8 cellular contexts compared by ENCODE assay signal in genomic region chr3:194315088-194315964, GRCh38. TPM values are rescaled to one million over a fixed set of nuclear protein-coding genes. Genes with fewer than 3 reads are reported as not detected.
DNase-seq lines count a peak whose midpoint lies in the region; ATAC-seq, FAIRE-seq and TF ChIP-seq lines count a peak whose summit lies in the region.

No MANE protein-coding gene starts in this region.

- BruUV-seq in HepG2 (replicated peaks; lab: Mats Ljungman, UMichigan), result no TSS peak

- H3K9me3 ChIP-seq in HepG2 (ENCODE audit: low read length), result peaks cover 10% of the 10 kb centered on the region; the same call in 1 of the 2 replicates

- CTCF ChIA-PET in HepG2 (lab: Yijun Ruan, JAX; ENCODE audit: low intra/inter-chr PET ratio, low total read pairs), result interaction anchor here (0.9 to 2.0 kb wide), 3 partner anchors 527 to 650 kb away, joined by 6 to 17 read pairs (median 16); no protein-coding TSS in a partner anchor

- peak overlapping the region; percentile 35 for H2AFZ ChIP-seq in HepG2 (ENCODE audit: low read length)

- H3K79me2 ChIP-seq in HepG2 (ENCODE audit: insufficient read depth, low read length), result no peaks in the 10 kb centered on the region

- peak; percentile 90 for ATAC-seq in GM19035 (IDR thresholded peaks at IDR 0.05; ENCODE audit: unreplicated experiment)
- peak; percentile 75 for ATAC-seq in HG03342 (IDR thresholded peaks at IDR 0.05; ENCODE audit: unreplicated experiment)
- peak; percentile 85 for ATAC-seq in HepG2

- 2% methylated on average over 15 of the region's 54 CpGs for WGBS in HepG2 (ENCODE audit: low lambda C conversion rate)

- peaks cover 2 to 23% of the 10 kb centered on the region in 2 experiments; a peak in 4 of 5 replicates for H3K27me3 ChIP-seq in HepG2 (ENCODE audit: control insufficient read depth in 1 of 2, insufficient read depth in 2 of 2, low read length in 2 of 2)

- intact Hi-C loops in HepG2 (cut with micrococcal nuclease; ENCODE audit: unreplicated experiment), result loop anchor here (1.0 to 10.0 kb wide), 4 partner anchors 179 to 650 kb away; partner anchors contain the start of gene HES1

- H3K27ac ChIP-seq in HepG2 (ENCODE audit: extremely low read length, insufficient read depth, low read length), result no peak overlapping the region

- DNase-seq in Ammon's horn (ENCODE audit: low spot score) (peak; percentile 88), NCI-H345 (lab: John Stamatoyannopoulos, UW) (peak; percentile 88), cortex of kidney (lab: John Stamatoyannopoulos, UW) (peak; percentile 54), HepG2 (ENCODE audit: low spot score) (peak; percentile 50)
- DNase-seq in activated CD4-positive, alpha-beta T cell treated with anti-CD3 and anti-CD28 coated beads for 48 hours, result peak; percentile 88
- peak; percentile 70 for DNase-seq in stimulated activated CD4-positive, alpha-beta T cell treated with anti-CD3 and anti-CD28 coated beads, Interleukin-2, amount 100 ng/mL, for 4 hours (ENCODE audit: low read depth)

- H4K20me1 ChIP-seq in HepG2 (ENCODE audit: insufficient read depth, low read length), result no peaks in the 10 kb centered on the region

- H3K36me3 ChIP-seq in HepG2 (replicated peaks in 1 of 2; ENCODE audit: control insufficient read depth in 1 of 2, insufficient read depth in 2 of 2, low read length in 2 of 2), result no peaks in the 10 kb centered on the region

- TF ChIP-seq EP300 in HepG2 (IDR thresholded peaks at IDR 0.05; ENCODE audit: low read depth in 2 of 2, low read length in 2 of 2) (no peak), HepG2 (CRISPR knock-in tag; IDR thresholded peaks at IDR 0.05; ENCODE audit: borderline replicate concordance) (no peak)

- in situ Hi-C loops in HepG2 (cut with HindIII; ENCODE audit: extremely low pct_ligation_motif_present, low pct_unique_long_range_greater_than_20kb), result loop anchor here (5.0 to 25.0 kb wide), 4 partner anchors 151 to 653 kb away; partner anchors contain the start of gene HES1

- H3K9ac ChIP-seq in HepG2 (ENCODE audit: insufficient read depth, low read depth, low read length), result peak overlapping the region; percentile 35; the same call in 1 of the 2 replicates

- H3K4me3 ChIP-seq in HepG2 (replicated peaks in 1 of 3; ENCODE audit: insufficient read depth in 1 of 3, low read depth in 2 of 3, low read length in 3 of 3), result peak overlapping the region; percentile 52 to 75 (median 56); a peak in 5 of 6 replicates

- H3K4me2 ChIP-seq in HepG2 (ENCODE audit: low read depth, low read length), result peak overlapping the region; percentile 86

- H3K4me1 ChIP-seq in HepG2 (ENCODE audit: insufficient read depth, low read length), result peaks cover 54% of the 10 kb centered on the region

- peak; percentile 94 for TF ChIP-seq CTCF in HepG2 (CRISPR knock-in tag; IDR thresholded peaks at IDR 0.05)

- TF ChIP-seq POLR2A in HepG2 (IDR thresholded peaks at IDR 0.05; ENCODE audit: insufficient read depth in 1 of 2, low read depth in 2 of 2, low read length in 2 of 2), result no peak

- peak; percentile 4 for FAIRE-seq in HepG2 (lab: Jason Lieb, UNC)

- POLR2A ChIA-PET in HepG2 (lab: Yijun Ruan, JAX), result interaction anchor here (0.8 to 2.0 kb wide), 5 partner anchors 154 to 534 kb away, joined by 3 to 10 read pairs (median 4); no protein-coding TSS in a partner anchor

- peak; percentile 99 for TF ChIP-seq RAD21 in HepG2 (CRISPR knock-in tag; IDR thresholded peaks at IDR 0.05)

TF ChIP-seq in HepG2, 621 proteins besides CTCF, POLR2A, EP300 and RAD21 (continues in another document):
- TF ChIP-seq ZNF691 (CRISPR knock-in tag; IDR thresholded peaks at IDR 0.05; ENCODE audit: borderline replicate concordance, low read depth) (no peak; the same call in 1 of the 2 replicates), MIER2 (CRISPR knock-in tag; IDR thresholded peaks at IDR 0.05) (0 out of 2 replicates have a peak, but pooled peaks have one; percentile 10), AKAP8 (CRISPR knock-in tag; IDR thresholded peaks at IDR 0.05) (no peak), ZNF501 (CRISPR knock-in tag; IDR thresholded peaks at IDR 0.05) (peak; percentile 63; the same call in 1 of the 2 replicates), MXD3 (CRISPR knock-in tag; IDR thresholded peaks at IDR 0.05) (peak; percentile 50; the same call in 1 of the 2 replicates), ZNF235 (CRISPR knock-in tag; IDR thresholded peaks at IDR 0.05; ENCODE audit: borderline replicate concordance) (peak; percentile 69; the same call in 1 of the 2 replicates), ZNF816 (CRISPR knock-in tag; IDR thresholded peaks at IDR 0.05; ENCODE audit: borderline replicate concordance) (no peak), MBD4 (IDR thresholded peaks at IDR 0.05; ENCODE audit: borderline replicate concordance, low read length) (no peak), KAT7 (CRISPR knock-in tag; IDR thresholded peaks at IDR 0.05; ENCODE audit: borderline replicate concordance) (peak; percentile 63; the same call in 1 of the 2 replicates), ZNF724P (CRISPR knock-in tag; IDR thresholded peaks at IDR 0.05; ENCODE audit: borderline replicate concordance) (0 out of 2 replicates have a peak, but pooled peaks have one; percentile 64), TMF1 (CRISPR knock-in tag; IDR thresholded peaks at IDR 0.05; ENCODE audit: low read depth) (no peak), RCOR2 (CRISPR knock-in tag; IDR thresholded peaks at IDR 0.05) (no peak), IRX3 (CRISPR knock-in tag; IDR thresholded peaks at IDR 0.05; ENCODE audit: borderline replicate concordance, low read depth) (no peak), JUND (CRISPR knock-in tag; IDR thresholded peaks at IDR 0.05) (no peak), ZNF34 (CRISPR knock-in tag; IDR thresholded peaks at IDR 0.05; ENCODE audit: borderline replicate concordance) (no peak)

RNA-seq across cellular contexts. Expression of gene CPN2, which starts 35.8 kb away (rescaled TPM):
- total RNA-seq in HepG2 (2016; rRNA removed; fragmentation: Illumina TruSeq; extraction: Trizol), result 16.3 and 27.7 TPM in 2 replicates
- 4.8 and 4.9 TPM in 2 replicates for total RNA-seq in HepG2 (2016; cell fraction: cytosol; rRNA removed; fragmentation: Illumina TruSeq; extraction: Trizol; ENCODE audit: low read depth)
- total RNA-seq in HepG2 (2016; cell fraction: insoluble cytoplasmic fraction; rRNA removed; fragmentation: Illumina TruSeq; extraction: Trizol), result 11.8 and 26.8 TPM in 2 replicates
- total RNA-seq in HepG2 (2016; cell fraction: membrane; rRNA removed; fragmentation: Illumina TruSeq; extraction: Trizol), result 14.4 and 15.6 TPM in 2 replicates
- total RNA-seq in HepG2 (2016; cell fraction: nucleus; rRNA removed; fragmentation: Illumina TruSeq; extraction: Trizol), result 34.1 and 42.6 TPM in 2 replicates
- 26.7 and 29.3 TPM in 2 replicates for polyA plus RNA-seq in HepG2 (2011; rRNA removed)
- polyA plus RNA-seq in HepG2 (2011; cell fraction: cytosol; rRNA removed), result 12.6 and 16.6 TPM in 2 replicates
- polyA plus RNA-seq in HepG2 (2011; cell fraction: nucleus; rRNA removed), result 18.2 and 18.5 TPM in 2 replicates
- 19.0 and 20.2 TPM in 2 replicates for polyA plus RNA-seq in HepG2 (2012)
- polyA plus RNA-seq in HepG2 (2016; cell fraction: cytosol; fragmentation: Illumina TruSeq; extraction: Trizol; ENCODE audit: low read depth), result 8.8 and 9.3 TPM in 2 replicates
- 27.5 and 38.0 TPM in 2 replicates for polyA plus RNA-seq in HepG2 (2016; cell fraction: insoluble cytoplasmic fraction; fragmentation: Illumina TruSeq; extraction: Trizol; ENCODE audit: low read depth)
- polyA plus RNA-seq in HepG2 (2016; cell fraction: membrane; fragmentation: Illumina TruSeq; extraction: Trizol; ENCODE audit: low read depth), result 18.2 and 23.6 TPM in 2 replicates
- polyA plus RNA-seq in HepG2 (2016; cell fraction: nucleus; fragmentation: Illumina TruSeq; extraction: Trizol; ENCODE audit: insufficient read depth, low read depth), result 100 and 101 TPM in 2 replicates
- polyA minus RNA-seq in HepG2 (2011; rRNA and poly(A)+ RNA removed; ENCODE audit: low replicate concordance), result 66.5 TPM in 1 of 2 replicates, not detected in the other
- polyA minus RNA-seq in HepG2 (2011; cell fraction: cytosol; rRNA and poly(A)+ RNA removed), result 19.2 and 22.2 TPM in 2 replicates
- polyA minus RNA-seq in HepG2 (2011; cell fraction: nucleus; rRNA and poly(A)+ RNA removed), result 6.3 and 7.8 TPM in 2 replicates

RNA-seq across cellular contexts. Expression of gene LRRC15, which starts 54.2 kb away (rescaled TPM):
- not detected in 2 replicates for total RNA-seq in HepG2 (2016; rRNA removed; fragmentation: Illumina TruSeq; extraction: Trizol)
- total RNA-seq in HepG2 (2016; cell fraction: cytosol; rRNA removed; fragmentation: Illumina TruSeq; extraction: Trizol; ENCODE audit: low read depth), result not detected in 2 replicates
- not detected in 2 replicates for total RNA-seq in HepG2 (2016; cell fraction: insoluble cytoplasmic fraction; rRNA removed; fragmentation: Illumina TruSeq; extraction: Trizol)
- not detected in 2 replicates for total RNA-seq in HepG2 (2016; cell fraction: membrane; rRNA removed; fragmentation: Illumina TruSeq; extraction: Trizol)
- not detected in 2 replicates for total RNA-seq in HepG2 (2016; cell fraction: nucleus; rRNA removed; fragmentation: Illumina TruSeq; extraction: Trizol)
- polyA plus RNA-seq in HepG2 (2011; rRNA removed), result not detected in 2 replicates
- not detected in 2 replicates for polyA plus RNA-seq in HepG2 (2011; cell fraction: cytosol; rRNA removed)
- polyA plus RNA-seq in HepG2 (2011; cell fraction: nucleus; rRNA removed), result not detected in 2 replicates
- polyA plus RNA-seq in HepG2 (2012), result not detected in 2 replicates
- polyA plus RNA-seq in HepG2 (2016; cell fraction: cytosol; fragmentation: Illumina TruSeq; extraction: Trizol; ENCODE audit: low read depth), result not detected in 2 replicates
- polyA plus RNA-seq in HepG2 (2016; cell fraction: insoluble cytoplasmic fraction; fragmentation: Illumina TruSeq; extraction: Trizol; ENCODE audit: low read depth), result not detected in 2 replicates
- polyA plus RNA-seq in HepG2 (2016; cell fraction: membrane; fragmentation: Illumina TruSeq; extraction: Trizol; ENCODE audit: low read depth), result not detected in 2 replicates
- not detected in 2 replicates for polyA plus RNA-seq in HepG2 (2016; cell fraction: nucleus; fragmentation: Illumina TruSeq; extraction: Trizol; ENCODE audit: insufficient read depth, low read depth)
- 0.05 TPM in 1 of 2 replicates, not detected in the other for polyA minus RNA-seq in HepG2 (2011; rRNA and poly(A)+ RNA removed; ENCODE audit: low replicate concordance)
- polyA minus RNA-seq in HepG2 (2011; cell fraction: cytosol; rRNA and poly(A)+ RNA removed), result not detected in 2 replicates
- not detected in 2 replicates for polyA minus RNA-seq in HepG2 (2011; cell fraction: nucleus; rRNA and poly(A)+ RNA removed)
